ENCODE assay signal across 15 cellular contexts in the genomic region with DNA sequence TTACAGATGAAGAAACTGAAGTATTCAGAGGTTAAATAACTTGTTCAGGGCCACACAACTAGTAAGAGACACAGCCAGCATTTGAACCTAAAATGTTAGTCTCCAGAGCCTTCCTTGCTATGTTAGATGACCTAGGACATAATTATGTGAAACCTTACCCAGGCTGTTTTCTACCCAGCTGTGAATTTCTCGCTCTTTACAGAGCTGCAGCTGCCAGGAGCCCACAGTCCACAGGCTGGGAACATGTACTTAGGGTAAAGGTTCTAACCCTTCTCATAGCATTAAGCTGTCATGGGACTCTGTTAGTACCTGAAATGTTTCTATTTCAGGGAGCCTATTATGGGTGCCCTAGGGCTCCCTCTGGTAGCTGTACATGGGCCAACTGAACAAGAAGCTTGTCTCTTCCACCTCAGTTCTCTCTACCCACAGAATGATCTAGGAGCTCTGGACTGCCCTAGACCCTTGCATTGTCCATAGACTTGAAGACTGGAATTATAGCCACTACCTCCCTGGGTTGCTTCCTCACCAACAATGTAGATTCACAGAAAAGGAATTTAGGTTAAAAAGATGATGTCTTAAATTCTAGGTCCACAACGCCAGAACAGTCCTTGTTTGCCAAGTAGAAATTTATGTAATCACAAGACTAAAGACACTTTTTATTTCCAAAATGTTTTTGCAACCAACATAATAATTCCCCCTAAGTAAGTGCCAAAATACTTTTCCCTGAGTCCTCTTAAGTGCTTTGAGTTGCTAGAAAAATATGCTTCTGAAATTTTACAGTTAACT.
DNase-seq lines count a peak whose midpoint lies in the region; ATAC-seq and TF ChIP-seq lines count a peak whose summit lies in the region.
"Had no signal": no experiment of that assay in that cellular context is flagged by ENCODE, and none has a peak within 500 bp of the region (broad histone marks: within the 10 kb centered on the region; RNA-seq: fewer than 3 reads in every experiment).

No MANE protein-coding gene starts in this region.

- H3K36me3 ChIP-seq in tibial artery (no peaks in the 10 kb centered on the region), upper lobe of right lung (no peaks in the 10 kb centered on the region)
- H3K36me3 ChIP-seq: cardiac muscle cell had no signal

- H3K36me3 Mint-ChIP-seq in chondrocyte (ENCODE audit: low read depth) (no peaks in the 10 kb centered on the region), endothelial cell (ENCODE audit: low read depth, unreplicated experiment) (no peaks in the 10 kb centered on the region)
- H3K36me3 Mint-ChIP-seq: naive thymus-derived CD4-positive, alpha-beta T cell had no signal

- H3K27me3 ChIP-seq in tibial artery (no peaks in the 10 kb centered on the region), upper lobe of right lung (no peaks in the 10 kb centered on the region)
- H3K27me3 ChIP-seq: cardiac muscle cell had no signal

- H3K4me1 ChIP-seq in tibial artery (peaks cover 10 to 32% (median 21%) of the 10 kb centered on the region in 4 donors), upper lobe of right lung (no peaks in the 10 kb centered on the region)

- H3K27me3 Mint-ChIP-seq in chondrocyte (ENCODE audit: low read depth) (no peaks in the 10 kb centered on the region), endothelial cell (ENCODE audit: unreplicated experiment) (no peaks in the 10 kb centered on the region)

- H3K27ac ChIP-seq in tibial artery (peak overlapping the region; percentile 59 to 75), upper lobe of right lung (no peak overlapping the region)
- H3K27ac ChIP-seq: cardiac muscle cell, HL-60 had no signal

- H3K27ac Mint-ChIP-seq in chondrocyte (ENCODE audit: unreplicated experiment) = peak overlapping the region; percentile 13
- no peak overlapping the region for H3K27ac Mint-ChIP-seq in endothelial cell (ENCODE audit: unreplicated experiment)
- H3K27ac Mint-ChIP-seq: naive thymus-derived CD4-positive, alpha-beta T cell had no signal

- H3K4me1 Mint-ChIP-seq in chondrocyte (ENCODE audit: low read depth) = peaks cover 25% of the 10 kb centered on the region
- no peaks in the 10 kb centered on the region for H3K4me1 Mint-ChIP-seq in endothelial cell (ENCODE audit: unreplicated experiment)

- DNase-seq in NCI-H2227 (lab: John Stamatoyannopoulos, UW; ENCODE audit: unreplicated experiment) (peak; percentile 0), NCI-H2227 treated with DMSO at 0.1 percent for 48 hours (lab: John Stamatoyannopoulos, UW) (no peak), chondrocyte (ENCODE audit: low spot score) (no peak), left lobe of liver (ENCODE audit: low spot score) (no peak), tibial artery (no peak), upper lobe of right lung (no peak), NCI-H187 (lab: John Stamatoyannopoulos, UW) (no peak), endothelial cell (ENCODE audit: low spot score) (no peak)
- DNase-seq: activated CD4-positive, alpha-beta T cell treated with anti-CD3 and anti-CD28 coated beads, Interleukin-2, amount 50 U/mL, for 48 hours; DND-41; naive thymus-derived CD4-positive, alpha-beta T cell; RPMI8226 had no signal

- H3K9me3 ChIP-seq in tibial artery (no peaks in the 10 kb centered on the region), upper lobe of right lung (no peaks in the 10 kb centered on the region)

- H3K9me3 Mint-ChIP-seq in chondrocyte (ENCODE audit: low read depth) (no peaks in the 10 kb centered on the region), endothelial cell (ENCODE audit: unreplicated experiment) (no peaks in the 10 kb centered on the region)
- H3K9me3 Mint-ChIP-seq: naive thymus-derived CD4-positive, alpha-beta T cell had no signal

- intact Hi-C loops in tibial artery (cut with DNase I; ENCODE audit: low total_unique reads) (no loop called here), upper lobe of right lung (cut with DNase I) (no loop called here)

- no peak overlapping the region for H3K4me3 ChIP-seq in tibial artery
- H3K4me3 ChIP-seq in upper lobe of right lung = no peak overlapping the region
- H3K4me3 ChIP-seq: cardiac muscle cell, skin epidermis had no signal

- no peak overlapping the region for H3K4me3 Mint-ChIP-seq in chondrocyte (ENCODE audit: unreplicated experiment)
- H3K4me3 Mint-ChIP-seq in endothelial cell (ENCODE audit: unreplicated experiment) = no peak overlapping the region
- H3K4me3 Mint-ChIP-seq: naive thymus-derived CD4-positive, alpha-beta T cell had no signal

- no peak for TF ChIP-seq CTCF in chondrocyte (IDR thresholded peaks at IDR 0.05)
- no peak for TF ChIP-seq CTCF in tibial artery (IDR thresholded peaks at IDR 0.05)
- no peak for TF ChIP-seq CTCF in upper lobe of right lung (IDR thresholded peaks at IDR 0.05)
- TF ChIP-seq CTCF in endothelial cell (IDR thresholded peaks at IDR 0.05; ENCODE audit: unreplicated experiment) = no peak

- ATAC-seq in left lobe of liver = peak; percentile 45
- no peak for ATAC-seq in upper lobe of right lung
- ATAC-seq: naive thymus-derived CD4-positive, alpha-beta T cell had no signal
